Comparison of ENCODE assay signal across 11 cellular contexts in genomic region chr9:38445154-38446043, GRCh38. TPM values are rescaled to one million over a fixed set of nuclear protein-coding genes. Genes with fewer than 3 reads are reported as not detected.
DNase-seq lines count a peak whose midpoint lies in the region; ATAC-seq, FAIRE-seq and TF ChIP-seq lines count a peak whose summit lies in the region.
"Had no signal": no experiment of that assay in that cellular context is flagged by ENCODE, and none has a peak within 500 bp of the region (broad histone marks: within the 10 kb centered on the region; RNA-seq: fewer than 3 reads in every experiment).

No MANE protein-coding gene starts in this region.

- no peaks in the 10 kb centered on the region for H3K79me2 ChIP-seq in GM12878 (ENCODE audit: control insufficient read depth, insufficient read depth, low read length)

- no peak for TF ChIP-seq RAD21 in GM12878 (IDR thresholded peaks at IDR 0.05; ENCODE audit: insufficient read depth, low read depth, low read length)

- no peaks in the 10 kb centered on the region for H4K20me1 ChIP-seq in GM12878 (ENCODE audit: control insufficient read depth, insufficient read depth)

- in situ Hi-C loops in GM12878 (cut with MboI): no loop called here

- H3K36me3 ChIP-seq in GM12878 (ENCODE audit: control insufficient read depth in 2 of 2, insufficient read depth in 2 of 2, low read length in 1 of 2): no peaks in the 10 kb centered on the region
- H3K36me3 ChIP-seq: spleen had no signal

- H3K36me3 Mint-ChIP-seq in activated naive CD8-positive, alpha-beta T cell treated with anti-CD3 and anti-CD28 coated beads, Interleukin-2, amount 50 U/mL, for 24 hours (ENCODE audit: low read depth): no peaks in the 10 kb centered on the region

- WGBS in GM12878 (ENCODE audit: insufficient coverage, insufficient replicate concordance, low lambda C conversion rate, missing lambda C conversion rate): 13% methylated on average over 11 of the region's 11 CpGs

- H3K4me2 ChIP-seq in GM12878 (ENCODE audit: control insufficient read depth, insufficient read depth): 0 out of 2 replicates have a peak overlapping the region, but pooled peaks have one; percentile 9

- no peak overlapping the region for H3K27ac ChIP-seq in GM12878 (ENCODE audit: control insufficient read depth, insufficient read depth)
- H3K27ac ChIP-seq: spleen had no signal

- DNase-seq in GM12878 (ENCODE audit: low read depth, low spot score) (no peak), COLO668 (lab: John Stamatoyannopoulos, UW; ENCODE audit: unreplicated experiment) (no peak), NCI-H1436 (lab: John Stamatoyannopoulos, UW) (no peak)
- DNase-seq in stimulated activated CD4-positive, alpha-beta T cell treated with anti-CD3 and anti-CD28 coated beads, Interleukin-15, amount 100 ng/mL, for 24 hours: no peak
- no peak for DNase-seq in activated naive CD8-positive, alpha-beta T cell treated with anti-CD3 and anti-CD28 coated beads, Interleukin-2, amount 50 U/mL, for 24 hours
- DNase-seq: spleen; stimulated activated naive CD4-positive, alpha-beta T cell treated with Interleukin-2 at 50 U/mL for 16 hours had no signal

- 0 out of 4 replicates have a peak, but pooled peaks of 1 of the 2 experiments have one; percentile 53 for TF ChIP-seq EP300 in GM12878 (IDR thresholded peaks at IDR 0.05; ENCODE audit: borderline replicate concordance in 1 of 2, control insufficient read depth in 1 of 2, low read depth in 2 of 2, low read length in 2 of 2)

- H3K27ac Mint-ChIP-seq in activated naive CD8-positive, alpha-beta T cell treated with anti-CD3 and anti-CD28 coated beads, Interleukin-2, amount 50 U/mL, for 24 hours: no peak overlapping the region

- no peak overlapping the region for H3K9ac ChIP-seq in GM12878 (ENCODE audit: control insufficient read depth, insufficient read depth, low read length)

- peaks cover 28% of the 10 kb centered on the region for H3K27me3 Mint-ChIP-seq in activated naive CD8-positive, alpha-beta T cell treated with anti-CD3 and anti-CD28 coated beads, Interleukin-2, amount 50 U/mL, for 24 hours

- no peak overlapping the region for H3K4me3 Mint-ChIP-seq in activated naive CD8-positive, alpha-beta T cell treated with anti-CD3 and anti-CD28 coated beads, Interleukin-2, amount 50 U/mL, for 24 hours

- intact Hi-C loops in GM12878 (cut with micrococcal nuclease; ENCODE audit: unreplicated experiment): loop anchor here (10.0 kb wide), 1 partner anchor 69 kb away; no protein-coding TSS in a partner anchor

- no peaks in the 10 kb centered on the region for H3K9me3 ChIP-seq in GM12878 (replicated peaks; ENCODE audit: control insufficient read depth, insufficient read depth, low read length)

- TF ChIP-seq CTCF in GM12878 (IDR thresholded peaks at IDR 0.05 in 2 of 3, conservative IDR thresholded peaks at IDR 0.05 in 1 of 3; ENCODE audit: control insufficient read depth in 2 of 3, extremely low read depth in 1 of 3, insufficient read depth in 1 of 3, low read depth in 3 of 3, low read length in 3 of 3): no peak

- no peak overlapping the region for H3K4me3 ChIP-seq in GM12878
- H3K4me3 ChIP-seq: spleen had no signal

- peak; percentile 70 for FAIRE-seq in GM12878 (lab: Jason Lieb, UNC)
- FAIRE-seq: TTC549 had no signal

- H3K9me3 Mint-ChIP-seq in activated naive CD8-positive, alpha-beta T cell treated with anti-CD3 and anti-CD28 coated beads, Interleukin-2, amount 50 U/mL, for 24 hours: no peaks in the 10 kb centered on the region

- ATAC-seq in GM18517 (IDR thresholded peaks at IDR 0.05; ENCODE audit: unreplicated experiment): peak; percentile 93
- ATAC-seq in GM21526 (IDR thresholded peaks at IDR 0.05; ENCODE audit: low FRiP score, unreplicated experiment): peak; percentile 81
- ATAC-seq in HG03159 (IDR thresholded peaks at IDR 0.05; ENCODE audit: unreplicated experiment): peak; percentile 94
- ATAC-seq in GM12878: peak; percentile 97
- no peak for ATAC-seq in activated naive CD8-positive, alpha-beta T cell treated with anti-CD3 and anti-CD28 coated beads, Interleukin-2, amount 50 U/mL, for 24 hours

- SMC1A ChIA-PET in GM12878 (lab: Charles Lee; ENCODE audit: uncharacterized antibody, unreplicated experiment): interaction anchor here (0.6 to 2.8 kb wide), 4 partner anchors 12 to 165 kb away, joined by 3 to 16 read pairs (median 3); no protein-coding TSS in a partner anchor

- H3K27me3 ChIP-seq in GM12878 (replicated peaks in 1 of 2; ENCODE audit: control insufficient read depth in 2 of 2, insufficient read depth in 2 of 2, low read length in 1 of 2): no peaks in the 10 kb centered on the region; a peak in 1 of 4 replicates
- H3K27me3 ChIP-seq: spleen had no signal

- CTCF ChIA-PET in GM12878 (lab: Yijun Ruan, JAX): interaction anchor here (0.7 kb wide), 1 partner anchor 11 kb away, joined by 3 read pairs; no protein-coding TSS in a partner anchor

- TF ChIP-seq POLR2A in GM12878 (IDR thresholded peaks at IDR 0.05; ENCODE audit: low read depth, low read length): no peak

- RAD21 ChIA-PET in GM12878 (lab: Charles Lee; ENCODE audit: unreplicated experiment): no interaction called here

- H2AFZ ChIP-seq in GM12878 (ENCODE audit: control insufficient read depth, low read depth, low read length): no peak overlapping the region

- POLR2A ChIA-PET in GM12878 (lab: Charles Lee): no interaction called here

- BruUV-seq in GM12878 (replicated peaks; lab: Mats Ljungman, UMichigan): no TSS peak

- peaks cover 4% of the 10 kb centered on the region; the same call in 1 of the 2 replicates for H3K4me1 ChIP-seq in GM12878 (ENCODE audit: control insufficient read depth, insufficient read depth, low read length)

- H3K4me1 Mint-ChIP-seq in activated naive CD8-positive, alpha-beta T cell treated with anti-CD3 and anti-CD28 coated beads, Interleukin-2, amount 50 U/mL, for 24 hours: no peaks in the 10 kb centered on the region

TF ChIP-seq in GM12878, 131 proteins besides CTCF, POLR2A, EP300 and RAD21 (continues in another document):
- TF ChIP-seq SPI1 (IDR thresholded peaks at IDR 0.05; ENCODE audit: borderline replicate concordance, insufficient read depth, low read depth, low read length) (peak; percentile 95), CHD2 (IDR thresholded peaks at IDR 0.05; ENCODE audit: borderline replicate concordance, low read depth, low read length) (0 out of 2 replicates have a peak, but pooled peaks have one; percentile 13), PAX5 (IDR thresholded peaks at IDR 0.05; ENCODE audit: borderline replicate concordance, low read depth, low read length) (no peak), NBN (IDR thresholded peaks at IDR 0.05) (0 out of 2 replicates have a peak, but pooled peaks have one; percentile 27), DPF2 (IDR thresholded peaks at IDR 0.05) (peak; percentile 82; the same call in 1 of the 2 replicates), BHLHE40 (IDR thresholded peaks at IDR 0.05; ENCODE audit: borderline replicate concordance in 1 of 2, low read depth in 2 of 2, low read length in 1 of 2) (peak in 1 of 2 experiments; percentile 22; a peak in 1 of 4 replicates), ZNF622 (IDR thresholded peaks at IDR 0.05) (no peak), ELK1 (IDR thresholded peaks at IDR 0.05; ENCODE audit: low read depth, low read length) (no peak), NR2C1 (IDR thresholded peaks at IDR 0.05) (no peak), ATF7 (IDR thresholded peaks at IDR 0.05; ENCODE audit: low read depth) (peak; percentile 33; the same call in 1 of the 2 replicates)

RNA-seq across cellular contexts. Expression of gene IGFBPL1, which starts 21.1 kb away (rescaled TPM):
- total RNA-seq in GM12878 (2013; cell fraction: nucleolus; rRNA removed): not detected in 2 replicates
- total RNA-seq in GM12878 (2014; rRNA removed): not detected in 2 replicates
- total RNA-seq in GM12878 (2014; rRNA removed; fragmentation: Illumina TruSeq; extraction: Trizol): not detected in 2 replicates
- not detected in 2 replicates for total RNA-seq in GM12878 (2021)
- polyA plus RNA-seq in GM12878 (2011; ENCODE audit: low read depth): not detected
- polyA plus RNA-seq in GM12878 (2011; rRNA removed): not detected in 2 replicates
- polyA plus RNA-seq in GM12878 (2011; cell fraction: cytosol; rRNA removed): not detected in 2 replicates
- 0.10 and 0.12 TPM in 2 replicates for polyA plus RNA-seq in GM12878 (2011; cell fraction: nucleus; rRNA removed)
- polyA plus RNA-seq in GM12878 (2012): not detected in 2 replicates
- polyA plus RNA-seq in GM12878 (2014; fragmentation: Illumina TruSeq; extraction: Trizol): not detected in 2 replicates
- not detected for polyA plus RNA-seq in GM12878 (2014; fragmentation: Nextera tagmentation; extraction: Ambion mirVana)
- not detected in 2 replicates for polyA plus RNA-seq in GM12878 (2014; rRNA removed)
- polyA plus RNA-seq in GM12878 (2016; fragmentation: Nextera tagmentation; extraction: Ambion mirVana): under 1 TPM in 1 of 2 experiments, not detected in 1; 0.25 TPM
- not detected in 2 replicates for polyA minus RNA-seq in GM12878 (2011; rRNA and poly(A)+ RNA removed)
- polyA minus RNA-seq in GM12878 (2011; cell fraction: cytosol; rRNA and poly(A)+ RNA removed): not detected in 2 replicates
- polyA minus RNA-seq in GM12878 (2011; cell fraction: nucleus; rRNA and poly(A)+ RNA removed): not detected in 2 replicates
- total RNA-seq: spleen had no signal
- polyA plus RNA-seq: spleen had no signal

RNA-seq across cellular contexts. Expression of gene ALDH1B1, which starts 52.9 kb away (rescaled TPM):
- total RNA-seq in GM12878 (2013; cell fraction: nucleolus; rRNA removed): 9.2 and 11.0 TPM in 2 replicates
- total RNA-seq in GM12878 (2014; rRNA removed) (26.8 and 28.6 TPM in 2 replicates), GM12878 (2014; rRNA removed; fragmentation: Illumina TruSeq; extraction: Trizol) (27.1 and 28.6 TPM in 2 replicates), GM12878 (2021) (32.8 and 36.8 TPM in 2 replicates)
- polyA plus RNA-seq in GM12878 (2011; ENCODE audit: low read depth): 8.8 TPM
- polyA plus RNA-seq in GM12878 (2011; rRNA removed) (23.5 and 30.9 TPM in 2 replicates), GM12878 (2014; fragmentation: Illumina TruSeq; extraction: Trizol) (28.5 and 34.8 TPM in 2 replicates), GM12878 (2014; fragmentation: Nextera tagmentation; extraction: Ambion mirVana) (10 to 100 TPM in 1 of 2 experiments, 1 to 10 TPM in 1; 8.6 to 14.2 TPM), GM12878 (2014; rRNA removed) (30.9 and 34.0 TPM in 2 replicates), GM12878 (2016; fragmentation: Nextera tagmentation; extraction: Ambion mirVana) (10 to 100 TPM; 35.7 to 38.5 TPM)
- polyA plus RNA-seq in GM12878 (2011; cell fraction: cytosol; rRNA removed): 31.2 and 32.4 TPM in 2 replicates
- polyA plus RNA-seq in GM12878 (2011; cell fraction: nucleus; rRNA removed): 16.0 and 18.4 TPM in 2 replicates
- polyA plus RNA-seq in GM12878 (2012): 15.3 and 15.6 TPM in 2 replicates
- 42.9 and 50.7 TPM in 2 replicates for polyA minus RNA-seq in GM12878 (2011; rRNA and poly(A)+ RNA removed)
- 16.9 and 17.2 TPM in 2 replicates for polyA minus RNA-seq in GM12878 (2011; cell fraction: cytosol; rRNA and poly(A)+ RNA removed)
- 7.3 and 11.7 TPM in 2 replicates for polyA minus RNA-seq in GM12878 (2011; cell fraction: nucleus; rRNA and poly(A)+ RNA removed)
